In the genomic region with DNA sequence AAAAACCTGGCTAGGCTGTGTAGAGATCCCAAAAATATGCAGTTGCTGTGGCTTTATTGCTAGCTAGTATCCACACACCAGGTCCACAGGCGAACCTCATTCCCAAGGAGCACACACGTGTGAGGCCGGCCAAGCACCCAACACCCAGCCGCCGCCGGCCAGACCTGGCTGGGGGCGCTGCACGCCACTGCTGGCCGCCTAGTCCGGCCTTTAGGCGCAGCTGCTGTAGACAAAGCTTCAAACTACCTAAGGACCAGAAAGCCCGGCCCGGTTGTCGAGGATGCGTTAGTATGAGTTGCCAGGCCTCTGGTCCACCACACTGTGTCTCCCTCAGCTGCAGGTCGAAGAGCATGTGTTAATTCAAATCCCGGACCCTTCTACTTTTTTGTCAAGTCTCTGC, we compare ENCODE assay signal across 1 cellular context.
TF ChIP-seq lines count a peak whose summit lies in the region.

No MANE protein-coding gene starts in this region.

TF ChIP-seq in HepG2, 621 proteins besides CTCF, POLR2A, EP300 and RAD21 (continued from another document):
- TF ChIP-seq, protein P1, sequence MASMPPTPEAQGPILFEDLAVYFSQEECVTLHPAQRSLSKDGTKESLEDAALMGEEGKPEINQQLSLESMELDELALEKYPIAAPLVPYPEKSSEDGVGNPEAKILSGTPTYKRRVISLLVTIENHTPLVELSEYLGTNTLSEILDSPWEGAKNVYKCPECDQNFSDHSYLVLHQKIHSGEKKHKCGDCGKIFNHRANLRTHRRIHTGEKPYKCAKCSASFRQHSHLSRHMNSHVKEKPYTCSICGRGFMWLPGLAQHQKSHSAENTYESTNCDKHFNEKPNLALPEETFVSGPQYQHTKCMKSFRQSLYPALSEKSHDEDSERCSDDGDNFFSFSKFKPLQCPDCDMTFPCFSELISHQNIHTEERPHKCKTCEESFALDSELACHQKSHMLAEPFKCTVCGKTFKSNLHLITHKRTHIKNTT (CRISPR knock-in tag; IDR thresholded peaks at IDR 0.05) = no peak
- no peak for TF ChIP-seq ZNF556 (CRISPR knock-in tag; IDR thresholded peaks at IDR 0.05; ENCODE audit: borderline replicate concordance)
- no peak for TF ChIP-seq ZMYM4 (CRISPR knock-in tag; IDR thresholded peaks at IDR 0.05)
- no peak for TF ChIP-seq GTF2F1 (IDR thresholded peaks at IDR 0.05; ENCODE audit: low read length)
- TF ChIP-seq, protein P2, sequence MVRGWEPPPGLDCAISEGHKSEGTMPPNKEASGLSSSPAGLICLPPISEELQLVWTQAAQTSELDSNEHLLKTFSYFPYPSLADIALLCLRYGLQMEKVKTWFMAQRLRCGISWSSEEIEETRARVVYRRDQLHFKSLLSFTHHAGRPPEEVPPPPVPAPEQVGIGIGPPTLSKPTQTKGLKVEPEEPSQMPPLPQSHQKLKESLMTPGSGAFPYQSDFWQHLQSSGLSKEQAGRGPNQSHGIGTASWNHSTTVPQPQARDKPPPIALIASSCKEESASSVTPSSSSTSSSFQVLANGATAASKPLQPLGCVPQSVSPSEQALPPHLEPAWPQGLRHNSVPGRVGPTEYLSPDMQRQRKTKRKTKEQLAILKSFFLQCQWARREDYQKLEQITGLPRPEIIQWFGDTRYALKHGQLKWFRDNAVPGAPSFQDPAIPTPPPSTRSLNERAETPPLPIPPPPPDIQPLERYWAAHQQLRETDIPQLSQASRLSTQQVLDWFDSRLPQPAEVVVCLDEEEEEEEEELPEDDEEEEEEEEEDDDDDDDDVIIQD (CRISPR knock-in tag; IDR thresholded peaks at IDR 0.05; ENCODE audit: low read depth) = no peak
- TF ChIP-seq MED8 (CRISPR knock-in tag; IDR thresholded peaks at IDR 0.05; ENCODE audit: insufficient replicate concordance) = no peak
- TF ChIP-seq, protein P3, sequence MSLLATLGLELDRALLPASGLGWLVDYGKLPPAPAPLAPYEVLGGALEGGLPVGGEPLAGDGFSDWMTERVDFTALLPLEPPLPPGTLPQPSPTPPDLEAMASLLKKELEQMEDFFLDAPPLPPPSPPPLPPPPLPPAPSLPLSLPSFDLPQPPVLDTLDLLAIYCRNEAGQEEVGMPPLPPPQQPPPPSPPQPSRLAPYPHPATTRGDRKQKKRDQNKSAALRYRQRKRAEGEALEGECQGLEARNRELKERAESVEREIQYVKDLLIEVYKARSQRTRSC (CRISPR knock-in tag; IDR thresholded peaks at IDR 0.05; ENCODE audit: low read depth) = no peak
- no peak for TF ChIP-seq ZC3H4 (CRISPR knock-in tag; IDR thresholded peaks at IDR 0.05; ENCODE audit: borderline replicate concordance)
- no peak for TF ChIP-seq KMT2B (CRISPR knock-in tag; IDR thresholded peaks at IDR 0.05)
- no peak for TF ChIP-seq TBX2 (CRISPR knock-in tag; IDR thresholded peaks at IDR 0.05; ENCODE audit: borderline replicate concordance)
- no peak for TF ChIP-seq KAT2B (IDR thresholded peaks at IDR 0.05; ENCODE audit: borderline replicate concordance, low read depth, low read length)
- no peak for TF ChIP-seq ZNF788 (CRISPR knock-in tag; IDR thresholded peaks at IDR 0.05; ENCODE audit: borderline replicate concordance)
- TF ChIP-seq PAF1 (CRISPR knock-in tag; IDR thresholded peaks at IDR 0.05) = no peak
- no peak for TF ChIP-seq TP53 (CRISPR knock-in tag; conservative IDR thresholded peaks at IDR 0.05)
- no peak for TF ChIP-seq PTBP1 (IDR thresholded peaks at IDR 0.05; ENCODE audit: low read depth, low read length, poor library complexity, severe bottlenecking)
TF ChIP-seq in HepG2: peak in this region for 0.
